ENCODE assay signal across 25 cellular contexts in genomic region chr6:162258647-162259046, GRCh38.
"Had no signal": no experiment of that assay in that cellular context is flagged by ENCODE, and none has a peak within 500 bp of the region (broad histone marks: within the 10 kb centered on the region; RNA-seq: fewer than 3 reads in every experiment).

No MANE protein-coding gene starts in this region.

- H3K4me3 ChIP-seq: colonic mucosa, esophagus squamous epithelium had no signal

- H3K9me3 ChIP-seq: colonic mucosa, esophagus squamous epithelium had no signal

- H3K36me3 ChIP-seq: brain microvascular endothelial cell, colonic mucosa, esophagus squamous epithelium, WERI-Rb-1 had no signal

- ATAC-seq: activated CD4-positive, CD25-positive, alpha-beta regulatory T cell treated with anti-CD3 and anti-CD28 coated beads, Interleukin-2, amount 50 U/mL, for 24 hours; activated CD8-positive, alpha-beta T cell treated with anti-CD3 and anti-CD28 coated beads for 36 hours; activated T-cell treated with anti-CD3 and anti-CD28 coated beads, Interleukin-2, amount 50 U/mL, for 4 hours; activated T-helper 17 cell treated with anti-CD3 and anti-CD28 coated beads, Interleukin-2, amount 50 U/mL, for 72 hours; T-helper 17 cell had no signal

- DNase-seq: activated B cell treated with CpG ODN at 0.5 μM for 24 hours; activated CD4-positive, alpha-beta T cell treated with anti-CD3 and anti-CD28 coated beads for 48 hours; activated CD4-positive, alpha-beta T cell treated with anti-CD3 and anti-CD28 coated beads, Interleukin-2, amount 50 U/mL, for 1 hour; activated CD4-positive, alpha-beta T cell treated with anti-CD3 and anti-CD28 coated beads, Interleukin-2, amount 50 U/mL, for 48 hours; activated CD8-positive, alpha-beta memory T cell treated with anti-CD3 and anti-CD28 coated beads for 24 hours; activated CD8-positive, alpha-beta T cell treated with anti-CD3 and anti-CD28 coated beads for 36 hours; activated effector memory CD4-positive, alpha-beta T cell treated with Interleukin-2 at 50 U/mL for 16 hours; activated gamma-delta T cell treated with Interleukin-2 at 50 U/mL for 16 hours; activated naive CD4-positive, alpha-beta T cell treated with anti-CD3 and anti-CD28 coated beads, Interleukin-2, amount 50 U/mL, for 16 hours; activated naive CD4-positive, alpha-beta T cell treated with Interleukin-2 at 50 U/mL for 16 hours; activated T-cell treated with anti-CD3 and anti-CD28 coated beads, Interleukin-2, amount 50 U/mL, for 4 hours; amniotic stem cell; anterior cingulate cortex; brain microvascular endothelial cell; caudate nucleus; colonic mucosa; effector CD8-positive, alpha-beta T cell; esophagus squamous epithelium; T-helper 1 cell; T-helper 17 cell; T1000; WERI-Rb-1 had no signal

- H3K4me1 ChIP-seq: colonic mucosa, esophagus squamous epithelium had no signal

- H3K27me3 ChIP-seq: brain microvascular endothelial cell, colonic mucosa, esophagus squamous epithelium had no signal

- H3K27ac ChIP-seq: brain microvascular endothelial cell, colonic mucosa, epithelial cell of prostate, esophagus squamous epithelium, WERI-Rb-1 had no signal
